In the genomic region with DNA sequence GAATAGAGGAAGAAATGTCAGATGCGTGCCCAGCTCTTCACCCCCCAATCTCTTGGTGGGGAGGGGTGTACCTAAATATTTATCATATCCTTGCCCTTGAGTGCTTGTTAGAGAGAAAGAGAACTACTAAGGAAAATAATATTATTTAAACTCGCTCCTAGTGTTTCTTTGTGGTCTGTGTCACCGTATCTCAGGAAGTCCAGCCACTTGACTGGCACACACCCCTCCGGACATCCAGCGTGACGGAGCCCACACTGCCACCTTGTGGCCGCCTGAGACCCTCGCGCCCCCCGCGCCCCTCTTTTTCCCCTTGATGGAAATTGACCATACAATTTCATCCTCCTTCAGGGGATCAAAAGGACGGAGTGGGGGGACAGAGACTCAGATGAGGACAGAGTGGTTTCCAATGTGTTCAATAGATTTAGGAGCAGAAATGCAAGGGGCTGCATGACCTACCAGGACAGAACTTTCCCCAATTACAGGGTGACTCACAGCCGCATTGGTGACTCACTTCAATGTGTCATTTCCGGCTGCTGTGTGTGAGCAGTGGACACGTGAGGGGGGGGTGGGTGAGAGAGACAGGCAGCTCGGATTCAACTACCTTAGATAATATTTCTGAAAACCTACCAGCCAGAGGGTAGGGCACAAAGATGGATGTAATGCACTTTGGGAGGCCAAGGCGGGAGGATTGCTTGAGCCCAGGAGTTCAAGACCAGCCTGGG, we compare ENCODE assay signal across 8 cellular contexts. TPM values are rescaled to one million over a fixed set of nuclear protein-coding genes. Genes with fewer than 3 reads are reported as not detected.
DNase-seq lines count a peak whose midpoint lies in the region; ATAC-seq and TF ChIP-seq lines count a peak whose summit lies in the region.

No MANE protein-coding gene starts in this region.

- peaks cover 9% of the 10 kb centered on the region for H3K4me1 ChIP-seq in mucosa of stomach (ENCODE audit: control insufficient read depth, insufficient read depth, low read length)

- ATAC-seq in HG03097 (IDR thresholded peaks at IDR 0.05; ENCODE audit: low FRiP score, unreplicated experiment), result peak; percentile 59

- H3K27me3 Mint-ChIP-seq in activated CD4-positive, alpha-beta memory T cell treated with anti-CD3 and anti-CD28 coated beads, Interleukin-2, amount 10 ng/mL, durations not matched to agents 7 days and 5 days, result peaks cover 45% of the 10 kb centered on the region

- CTCF ChIA-PET in activated CD4-positive, alpha-beta memory T cell treated with anti-CD3 and anti-CD28 coated beads, Interleukin-2, amount 10 ng/mL, durations not matched to agents 7 days and 5 days (lab: Charles Lee), result interaction anchor here (0.7 to 9.3 kb wide), 9 partner anchors 10 to 249 kb away, joined by 3 to 208 read pairs (median 4); a partner anchor contains a TSS

- peak; percentile 72 for DNase-seq in NCI-H774 (lab: John Stamatoyannopoulos, UW)
- DNase-seq in activated CD4-positive, alpha-beta memory T cell treated with anti-CD3 and anti-CD28 coated beads, Interleukin-2, amount 10 ng/mL, durations not matched to agents 7 days and 5 days, result peak; percentile 87
- peak; percentile 44 for DNase-seq in effector CD8-positive, alpha-beta T cell (lab: John Stamatoyannopoulos, UW)
- DNase-seq in stimulated activated CD8-positive, alpha-beta memory T cell treated with anti-CD3 and anti-CD28 coated beads, Interleukin-7, amount 100 ng/mL, for 1 hour (ENCODE audit: low read depth in 2 of 2), result peak; percentile 68 to 79
- no peak for DNase-seq in medulla oblongata (ENCODE audit: extremely low spot score)

- H3K9me3 Mint-ChIP-seq in activated CD4-positive, alpha-beta memory T cell treated with anti-CD3 and anti-CD28 coated beads, Interleukin-2, amount 10 ng/mL, durations not matched to agents 7 days and 5 days, result no peaks in the 10 kb centered on the region

- H3K4me3 ChIP-seq in GM12875 (ENCODE audit: low read depth, low read length) (no peak overlapping the region), mucosa of stomach (ENCODE audit: low read length) (no peak overlapping the region)

- peak overlapping the region; percentile 60 for H3K27ac Mint-ChIP-seq in activated CD4-positive, alpha-beta memory T cell treated with anti-CD3 and anti-CD28 coated beads, Interleukin-2, amount 10 ng/mL, durations not matched to agents 7 days and 5 days

- no peaks in the 10 kb centered on the region for H3K9me3 ChIP-seq in mucosa of stomach (ENCODE audit: control insufficient read depth, low read length)

- no peaks in the 10 kb centered on the region for H3K27me3 ChIP-seq in mucosa of stomach (ENCODE audit: control insufficient read depth, insufficient read depth, low read length)

- no peaks in the 10 kb centered on the region for H3K36me3 ChIP-seq in mucosa of stomach (ENCODE audit: control insufficient read depth, insufficient read depth, low read length)

- POLR2A ChIA-PET in activated CD4-positive, alpha-beta memory T cell treated with anti-CD3 and anti-CD28 coated beads, Interleukin-2, amount 10 ng/mL, durations not matched to agents 7 days and 5 days (lab: Charles Lee), result interaction anchor here (1.9 kb wide), 1 partner anchor 53 kb away, joined by 8 read pairs; a partner anchor contains a TSS

- peak overlapping the region; percentile 28 for H3K9ac ChIP-seq in mucosa of stomach (ENCODE audit: low read length)

- H3K36me3 Mint-ChIP-seq in activated CD4-positive, alpha-beta memory T cell treated with anti-CD3 and anti-CD28 coated beads, Interleukin-2, amount 10 ng/mL, durations not matched to agents 7 days and 5 days (ENCODE audit: low read depth), result no peaks in the 10 kb centered on the region

- H3K4me3 Mint-ChIP-seq in activated CD4-positive, alpha-beta memory T cell treated with anti-CD3 and anti-CD28 coated beads, Interleukin-2, amount 10 ng/mL, durations not matched to agents 7 days and 5 days, result peak overlapping the region; percentile 25

- peaks cover 37% of the 10 kb centered on the region for H3K4me1 Mint-ChIP-seq in activated CD4-positive, alpha-beta memory T cell treated with anti-CD3 and anti-CD28 coated beads, Interleukin-2, amount 10 ng/mL, durations not matched to agents 7 days and 5 days

- TF ChIP-seq CTCF in GM12875 (IDR thresholded peaks at IDR 0.05; ENCODE audit: borderline replicate concordance, insufficient read depth, low read depth, low read length), result peak; percentile 72

RNA-seq across cellular contexts. Expression of a gene that starts 11.4 kb away (rescaled TPM):
- under 1 TPM; 0.23 to 0.28 TPM for total RNA-seq in activated CD4-positive, alpha-beta memory T cell treated with anti-CD3 and anti-CD28 coated beads, Interleukin-2, amount 10 ng/mL, durations not matched to agents 7 days and 5 days

RNA-seq across cellular contexts. Expression of a gene that starts 16.0 kb away (rescaled TPM):
- total RNA-seq in activated CD4-positive, alpha-beta memory T cell treated with anti-CD3 and anti-CD28 coated beads, Interleukin-2, amount 10 ng/mL, durations not matched to agents 7 days and 5 days, result 10 to 100 TPM; 46.7 to 50.0 TPM

RNA-seq across cellular contexts. Expression of a gene that starts 27.1 kb away (rescaled TPM):
- under 1 TPM; 0.30 to 0.33 TPM for total RNA-seq in activated CD4-positive, alpha-beta memory T cell treated with anti-CD3 and anti-CD28 coated beads, Interleukin-2, amount 10 ng/mL, durations not matched to agents 7 days and 5 days

RNA-seq across cellular contexts. Expression of a gene that starts 41.8 kb away (rescaled TPM):
- not detected for total RNA-seq in activated CD4-positive, alpha-beta memory T cell treated with anti-CD3 and anti-CD28 coated beads, Interleukin-2, amount 10 ng/mL, durations not matched to agents 7 days and 5 days

RNA-seq across cellular contexts. Expression of a gene that starts 53.0 kb away (rescaled TPM):
- total RNA-seq in activated CD4-positive, alpha-beta memory T cell treated with anti-CD3 and anti-CD28 coated beads, Interleukin-2, amount 10 ng/mL, durations not matched to agents 7 days and 5 days, result 10 to 100 TPM; 72.6 to 72.7 TPM
